21 cellular contexts compared by ENCODE assay signal in the genomic region with DNA sequence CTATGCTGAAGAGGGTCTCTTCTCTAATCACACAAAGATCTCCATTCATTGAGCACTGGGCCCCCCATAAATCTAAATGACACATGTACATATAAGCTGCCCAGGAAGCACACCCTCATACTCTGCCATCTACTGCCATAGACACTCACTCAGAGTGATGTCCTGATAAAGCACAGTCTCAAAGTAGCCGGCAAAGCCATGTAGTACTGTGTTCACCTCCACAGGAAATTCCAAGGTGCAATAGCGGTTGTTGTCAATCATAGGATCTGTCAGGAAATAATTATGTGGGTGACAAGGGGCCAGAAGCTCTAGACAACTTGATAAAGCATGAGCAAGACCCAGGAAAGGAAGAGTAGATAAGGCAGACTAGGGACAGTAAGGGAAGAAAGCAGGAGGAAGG.
"Had no signal": no experiment of that assay in that cellular context is flagged by ENCODE, and none has a peak within 500 bp of the region (broad histone marks: within the 10 kb centered on the region; RNA-seq: fewer than 3 reads in every experiment).

No MANE protein-coding gene starts in this region.

- H3K27ac Mint-ChIP-seq: activated CD4-positive, alpha-beta T cell treated with anti-CD3 and anti-CD28 coated beads, Interleukin-2, amount 10 ng/mL, durations not matched to agents 7 days and 5 days; activated CD8-positive, alpha-beta memory T cell treated with anti-CD3 and anti-CD28 coated beads, Interleukin-2, amount 10 ng/mL, durations not matched to agents 7 days and 5 days had no signal

- H3K9me3 ChIP-seq: adrenal gland, ascending aorta, colonic mucosa, esophagus squamous epithelium, gastroesophageal sphincter had no signal

- H3K9me3 Mint-ChIP-seq: activated CD4-positive, alpha-beta T cell treated with anti-CD3 and anti-CD28 coated beads, Interleukin-2, amount 10 ng/mL, durations not matched to agents 7 days and 5 days; activated CD8-positive, alpha-beta T cell treated with anti-CD3 and anti-CD28 coated beads for 36 hours; activated naive CD4-positive, alpha-beta T cell treated with anti-CD3 and anti-CD28 coated beads, Interleukin-2, amount 50 U/mL, for 24 hours; effector memory CD8-positive, alpha-beta T cell; nephron progenitor cell had no signal

- DNase-seq: activated CD4-positive, alpha-beta T cell treated with anti-CD3 and anti-CD28 coated beads, Interleukin-2, amount 10 ng/mL, durations not matched to agents 7 days and 5 days; activated CD4-positive, CD25-positive, alpha-beta regulatory T cell treated with anti-CD3 and anti-CD28 coated beads, Interleukin-2, amount 50 U/mL, for 72 hours; activated CD8-positive, alpha-beta memory T cell treated with anti-CD3 and anti-CD28 coated beads, Interleukin-2, amount 10 ng/mL, durations not matched to agents 7 days and 5 days; activated CD8-positive, alpha-beta T cell treated with anti-CD3 and anti-CD28 coated beads for 36 hours; activated gamma-delta T cell treated with Interleukin-2 at 50 U/mL for 16 hours; activated T-cell treated with anti-CD3 and anti-CD28 coated beads for 4 hours; adrenal gland; colonic mucosa; dorsolateral prefrontal cortex; effector memory CD8-positive, alpha-beta T cell; esophagus squamous epithelium; head of caudate nucleus; left cardiac atrium; nephron progenitor cell; nucleus accumbens; stimulated activated CD4-positive, alpha-beta T cell treated with anti-CD3 and anti-CD28 coated beads, Interleukin-4, amount 100 ng/mL, for 1 hour; stimulated activated naive CD4-positive, alpha-beta T cell; WERI-Rb-1 had no signal

- H3K4me3 ChIP-seq: adrenal gland, ascending aorta, colonic mucosa, dorsolateral prefrontal cortex, esophagus squamous epithelium, gastroesophageal sphincter had no signal

- H3K4me3 Mint-ChIP-seq: activated CD4-positive, alpha-beta T cell treated with anti-CD3 and anti-CD28 coated beads, Interleukin-2, amount 10 ng/mL, durations not matched to agents 7 days and 5 days; activated CD8-positive, alpha-beta memory T cell treated with anti-CD3 and anti-CD28 coated beads, Interleukin-2, amount 10 ng/mL, durations not matched to agents 7 days and 5 days; activated CD8-positive, alpha-beta T cell treated with anti-CD3 and anti-CD28 coated beads for 36 hours; activated naive CD4-positive, alpha-beta T cell treated with anti-CD3 and anti-CD28 coated beads, Interleukin-2, amount 50 U/mL, for 24 hours; effector memory CD8-positive, alpha-beta T cell; nephron progenitor cell had no signal

- H3K27me3 Mint-ChIP-seq: activated CD4-positive, alpha-beta T cell treated with anti-CD3 and anti-CD28 coated beads, Interleukin-2, amount 10 ng/mL, durations not matched to agents 7 days and 5 days; activated CD8-positive, alpha-beta memory T cell treated with anti-CD3 and anti-CD28 coated beads, Interleukin-2, amount 10 ng/mL, durations not matched to agents 7 days and 5 days; activated CD8-positive, alpha-beta T cell treated with anti-CD3 and anti-CD28 coated beads for 36 hours; activated naive CD4-positive, alpha-beta T cell treated with anti-CD3 and anti-CD28 coated beads, Interleukin-2, amount 50 U/mL, for 24 hours; effector memory CD8-positive, alpha-beta T cell had no signal

- H3K27ac ChIP-seq: adrenal gland, ascending aorta, colonic mucosa, dorsolateral prefrontal cortex, esophagus squamous epithelium, gastroesophageal sphincter, WERI-Rb-1 had no signal

- H3K27me3 ChIP-seq: adrenal gland, ascending aorta, colonic mucosa, dorsolateral prefrontal cortex, esophagus squamous epithelium, gastroesophageal sphincter had no signal
